In genomic region chr20:21102252-21102609, GRCh38 we compare ENCODE assay signal across 1 cellular context.
TF ChIP-seq lines count a peak whose summit lies in the region.

No MANE protein-coding gene starts in this region.

TF ChIP-seq in H1, 55 proteins besides CTCF, POLR2A, EP300 and RAD21:
- TF ChIP-seq KDM4A (IDR thresholded peaks at IDR 0.05; ENCODE audit: low read depth, low read length, severe bottlenecking) = no peak
- no peak for TF ChIP-seq MAX (IDR thresholded peaks at IDR 0.05)
- TF ChIP-seq RNF2 (IDR thresholded peaks at IDR 0.05; ENCODE audit: borderline replicate concordance, low read depth, low read length, missing control alignments, poor library complexity, severe bottlenecking) = no peak
- TF ChIP-seq SIX5 (IDR thresholded peaks at IDR 0.05; ENCODE audit: low read depth, low read length) = no peak
- no peak for TF ChIP-seq POU5F1 (IDR thresholded peaks at IDR 0.05; ENCODE audit: low read depth, low read length)
